In genomic region chr16:87938412-87938949, GRCh38 we compare ENCODE assay signal across 1 cellular context.
TF ChIP-seq lines count a peak whose summit lies in the region.

No MANE protein-coding gene starts in this region.

TF ChIP-seq in HepG2, 621 proteins besides CTCF, POLR2A, EP300 and RAD21:
- TF ChIP-seq ZNF24 (IDR thresholded peaks at IDR 0.05) = peak; percentile 97
- TF ChIP-seq KLF16 (CRISPR knock-in tag; IDR thresholded peaks at IDR 0.05) = no peak
